ENCODE assay signal across 34 cellular contexts in genomic region chr1:33825506-33825905, GRCh38. TPM values are rescaled to one million over a fixed set of nuclear protein-coding genes. Genes with fewer than 3 reads are reported as not detected.
"Had no signal": no experiment of that assay in that cellular context is flagged by ENCODE, and none has a peak within 500 bp of the region (broad histone marks: within the 10 kb centered on the region; RNA-seq: fewer than 3 reads in every experiment).

No MANE protein-coding gene starts in this region.

- H3K27ac ChIP-seq: ascending aorta, breast epithelium, cardiac muscle cell, colonic mucosa, dorsolateral prefrontal cortex, esophagus muscularis mucosa, foreskin keratinocyte, gastrocnemius medialis, WERI-Rb-1 had no signal

- H3K27ac Mint-ChIP-seq: activated B cell treated with CpG ODN at 0.5 μM for 24 hours; activated CD4-positive, alpha-beta memory T cell treated with anti-CD3 and anti-CD28 coated beads, Interleukin-2, amount 10 ng/mL, durations not matched to agents 7 days and 5 days; activated naive CD4-positive, alpha-beta T cell treated with anti-CD3 and anti-CD28 coated beads, Interleukin-2, amount 10 ng/mL, durations not matched to agents 7 days and 5 days; activated naive CD4-positive, alpha-beta T cell treated with anti-CD3 and anti-CD28 coated beads, Interleukin-2, amount 50 U/mL, for 72 hours; activated naive CD8-positive, alpha-beta T cell treated with anti-CD3 and anti-CD28 coated beads, Interleukin-2, amount 10 ng/mL, durations not matched to agents 7 days and 5 days; activated T-cell treated with anti-CD3 and anti-CD28 coated beads, Interleukin-2, amount 50 U/mL, for 24 hours; activated T-cell treated with anti-CD3 and anti-CD28 coated beads, Interleukin-2, amount 50 U/mL, for 72 hours; brain; dendritic cell treated with granulocyte-macrophage colony-stimulating factor and Interleukin-4, amounts not matched to agents 40 ng/mL and 50 ng/mL, for 4 days; T-helper 17 cell; T-helper 2 cell treated with Interferon-gamma antibody and Interleukin-4, amounts not matched to agents 5 μg/mL and 100 μg/mL, for 36 hours had no signal

- H3K4me3 Mint-ChIP-seq: activated B cell treated with CpG ODN at 0.5 μM for 24 hours; activated CD4-positive, alpha-beta memory T cell treated with anti-CD3 and anti-CD28 coated beads, Interleukin-2, amount 10 ng/mL, durations not matched to agents 7 days and 5 days; activated naive CD4-positive, alpha-beta T cell treated with anti-CD3 and anti-CD28 coated beads, Interleukin-2, amount 10 ng/mL, durations not matched to agents 7 days and 5 days; activated naive CD8-positive, alpha-beta T cell treated with anti-CD3 and anti-CD28 coated beads, Interleukin-2, amount 10 ng/mL, durations not matched to agents 7 days and 5 days; activated T-cell treated with anti-CD3 and anti-CD28 coated beads, Interleukin-2, amount 50 U/mL, for 24 hours; activated T-cell treated with anti-CD3 and anti-CD28 coated beads, Interleukin-2, amount 50 U/mL, for 72 hours; brain; dendritic cell treated with granulocyte-macrophage colony-stimulating factor and Interleukin-4, amounts not matched to agents 40 ng/mL and 50 ng/mL, for 4 days; T-helper 17 cell; T-helper 2 cell treated with Interferon-gamma antibody and Interleukin-4, amounts not matched to agents 5 μg/mL and 100 μg/mL, for 36 hours had no signal

- ATAC-seq: activated CD4-positive, CD25-positive, alpha-beta regulatory T cell treated with anti-CD3 and anti-CD28 coated beads, Interleukin-2, amount 50 U/mL, for 24 hours; activated naive CD4-positive, alpha-beta T cell treated with anti-CD3 and anti-CD28 coated beads, Interleukin-2, amount 50 U/mL, for 72 hours; activated T-cell treated with anti-CD3 and anti-CD28 coated beads, Interleukin-2, amount 50 U/mL, for 72 hours; foreskin keratinocyte; gastrocnemius medialis; T-helper 17 cell had no signal

- H3K9me3 Mint-ChIP-seq: activated B cell treated with CpG ODN at 0.5 μM for 24 hours; activated T-cell treated with anti-CD3 and anti-CD28 coated beads, Interleukin-2, amount 50 U/mL, for 24 hours had no signal

- H3K4me1 Mint-ChIP-seq: activated B cell treated with CpG ODN at 0.5 μM for 24 hours; activated CD4-positive, alpha-beta memory T cell treated with anti-CD3 and anti-CD28 coated beads, Interleukin-2, amount 10 ng/mL, durations not matched to agents 7 days and 5 days; activated naive CD4-positive, alpha-beta T cell treated with anti-CD3 and anti-CD28 coated beads, Interleukin-2, amount 10 ng/mL, durations not matched to agents 7 days and 5 days; activated naive CD8-positive, alpha-beta T cell treated with anti-CD3 and anti-CD28 coated beads, Interleukin-2, amount 10 ng/mL, durations not matched to agents 7 days and 5 days; brain; T-helper 17 cell had no signal

- H3K27me3 Mint-ChIP-seq: activated CD4-positive, alpha-beta memory T cell treated with anti-CD3 and anti-CD28 coated beads, Interleukin-2, amount 10 ng/mL, durations not matched to agents 7 days and 5 days; activated naive CD4-positive, alpha-beta T cell treated with anti-CD3 and anti-CD28 coated beads, Interleukin-2, amount 10 ng/mL, durations not matched to agents 7 days and 5 days; activated naive CD8-positive, alpha-beta T cell treated with anti-CD3 and anti-CD28 coated beads, Interleukin-2, amount 10 ng/mL, durations not matched to agents 7 days and 5 days; brain; dendritic cell treated with granulocyte-macrophage colony-stimulating factor and Interleukin-4, amounts not matched to agents 40 ng/mL and 50 ng/mL, for 4 days had no signal

- H3K36me3 Mint-ChIP-seq: activated naive CD4-positive, alpha-beta T cell treated with anti-CD3 and anti-CD28 coated beads, Interleukin-2, amount 10 ng/mL, durations not matched to agents 7 days and 5 days; activated naive CD4-positive, alpha-beta T cell treated with anti-CD3 and anti-CD28 coated beads, Interleukin-2, amount 50 U/mL, for 72 hours; activated naive CD8-positive, alpha-beta T cell treated with anti-CD3 and anti-CD28 coated beads, Interleukin-2, amount 10 ng/mL, durations not matched to agents 7 days and 5 days had no signal

- DNase-seq: activated B cell treated with CpG ODN at 0.5 μM for 24 hours; activated CD4-positive, alpha-beta memory T cell treated with anti-CD3 and anti-CD28 coated beads, Interleukin-2, amount 10 ng/mL, durations not matched to agents 7 days and 5 days; activated CD4-positive, alpha-beta T cell treated with anti-CD3 and anti-CD28 coated beads for 48 hours; activated CD4-positive, alpha-beta T cell treated with anti-CD3 and anti-CD28 coated beads, Interleukin-2, amount 50 U/mL, for 4 hours; activated CD8-positive, alpha-beta memory T cell treated with anti-CD3 and anti-CD28 coated beads, Interleukin-2, amount 50 U/mL, for 48 hours; activated gamma-delta T cell; activated naive CD4-positive, alpha-beta T cell; activated naive CD4-positive, alpha-beta T cell treated with anti-CD3 and anti-CD28 coated beads, Interleukin-2, amount 10 ng/mL, durations not matched to agents 7 days and 5 days; activated naive CD8-positive, alpha-beta T cell treated with anti-CD3 and anti-CD28 coated beads, Interleukin-2, amount 10 ng/mL, durations not matched to agents 7 days and 5 days; activated T-cell treated with anti-CD3 and anti-CD28 coated beads for 4 hours; activated T-cell treated with anti-CD3 and anti-CD28 coated beads, Interleukin-2, amount 50 U/mL, for 24 hours; activated T-cell treated with anti-CD3 and anti-CD28 coated beads, Interleukin-2, amount 50 U/mL, for 72 hours; central memory CD4-positive, alpha-beta T cell; cerebellar nuclear complex; colonic mucosa; dorsolateral prefrontal cortex; effector memory CD4-positive, alpha-beta T cell; erythroblast; foreskin keratinocyte; gastrocnemius medialis; glutamatergic neuron; T-helper 1 cell; T-helper 17 cell; T1000; WERI-Rb-1 had no signal

RNA-seq across cellular contexts. Expression of gene HMGB4, which starts 38.4 kb away (rescaled TPM):
- total RNA-seq: activated B cell treated with CpG ODN at 0.5 μM for 24 hours; activated CD4-positive, alpha-beta memory T cell treated with anti-CD3 and anti-CD28 coated beads, Interleukin-2, amount 10 ng/mL, durations not matched to agents 7 days and 5 days; activated naive CD4-positive, alpha-beta T cell treated with anti-CD3 and anti-CD28 coated beads, Interleukin-2, amount 50 U/mL, for 72 hours; activated naive CD8-positive, alpha-beta T cell treated with anti-CD3 and anti-CD28 coated beads, Interleukin-2, amount 10 ng/mL, durations not matched to agents 7 days and 5 days; activated T-cell treated with anti-CD3 and anti-CD28 coated beads, Interleukin-2, amount 50 U/mL, for 72 hours; ascending aorta; breast epithelium; cardiac muscle cell; colonic mucosa; dorsolateral prefrontal cortex; esophagus muscularis mucosa; foreskin keratinocyte; gastrocnemius medialis; T-helper 17 cell had no signal
